In genomic region chr2:196718796-196719564, GRCh38 we compare ENCODE assay signal across 8 cellular contexts.
DNase-seq lines count a peak whose midpoint lies in the region; TF ChIP-seq lines count a peak whose summit lies in the region.

No MANE protein-coding gene starts in this region.

- intact Hi-C loops in colonic mucosa (cut with DNase I) = no loop called here

- H3K9ac ChIP-seq in colonic mucosa (ENCODE audit: low read depth in 2 of 2, low read length in 2 of 2) = no peak overlapping the region

- H3K36me3 ChIP-seq in H7 (replicated peaks; ENCODE audit: control insufficient read depth, insufficient read depth, low read length) = peaks cover 6% of the 10 kb centered on the region
- peaks cover 12% of the 10 kb centered on the region for H3K36me3 ChIP-seq in SJCRH30
- no peaks in the 10 kb centered on the region for H3K36me3 ChIP-seq in colonic mucosa

- no peak for TF ChIP-seq CTCF in colonic mucosa (IDR thresholded peaks at IDR 0.05)

- H3K4me1 ChIP-seq in SJCRH30 = 0 out of 2 replicates have a peak, but pooled peaks cover 3% of the 10 kb centered on the region
- no peaks in the 10 kb centered on the region for H3K4me1 ChIP-seq in colonic mucosa

- H3K4me3 ChIP-seq in H7 (ENCODE audit: insufficient read depth, low read depth, low read length) (no peak overlapping the region), SJCRH30 (peak overlapping the region; percentile 18; the same call in 1 of the 2 replicates), colonic mucosa (no peak overlapping the region)

- DNase-seq in AG08396 (ENCODE audit: low spot score) (peak; percentile 55), H7 (peak; percentile 51), SJCRH30 (peak; percentile 67), iPS-NIHi7 (ENCODE audit: extremely low spot score) (peak; percentile 58), UCSD-AML1 (lab: John Stamatoyannopoulos, UW; ENCODE audit: unreplicated experiment) (no peak), anterior cingulate cortex (lab: John Stamatoyannopoulos, UW) (no peak), colonic mucosa (no peak)
- DNase-seq in activated effector memory CD4-positive, alpha-beta T cell treated with anti-CD3 and anti-CD28 coated beads, Interleukin-2, amount 50 U/mL, for 16 hours = no peak

- H3K27ac ChIP-seq in SJCRH30 (peak overlapping the region; percentile 60), colonic mucosa (no peak overlapping the region)

- H3K27me3 ChIP-seq in H7 (ENCODE audit: control insufficient read depth, insufficient read depth, low read length) (no peaks in the 10 kb centered on the region), SJCRH30 (no peaks in the 10 kb centered on the region), colonic mucosa (no peaks in the 10 kb centered on the region)

- no peaks in the 10 kb centered on the region for H3K9me3 ChIP-seq in SJCRH30 (replicated peaks)
- H3K9me3 ChIP-seq in colonic mucosa = no peaks in the 10 kb centered on the region

Comparison
In these comparisons a context has a peak if more than half of its experiments do, and no peak if none do; other contexts are left out.
1. DNase-seq: peak in AG08396 (single experiment), H7 (single experiment), SJCRH30 (2 of 2) and iPS-NIHi7 (single experiment); none in activated effector memory CD4-positive, alpha-beta T cell treated with anti-CD3 and anti-CD28 coated beads, Interleukin-2, amount 50 U/mL, for 16 hours (single experiment), UCSD-AML1 (single experiment), anterior cingulate cortex (0 of 58) and colonic mucosa (single experiment).